In the genomic region with DNA sequence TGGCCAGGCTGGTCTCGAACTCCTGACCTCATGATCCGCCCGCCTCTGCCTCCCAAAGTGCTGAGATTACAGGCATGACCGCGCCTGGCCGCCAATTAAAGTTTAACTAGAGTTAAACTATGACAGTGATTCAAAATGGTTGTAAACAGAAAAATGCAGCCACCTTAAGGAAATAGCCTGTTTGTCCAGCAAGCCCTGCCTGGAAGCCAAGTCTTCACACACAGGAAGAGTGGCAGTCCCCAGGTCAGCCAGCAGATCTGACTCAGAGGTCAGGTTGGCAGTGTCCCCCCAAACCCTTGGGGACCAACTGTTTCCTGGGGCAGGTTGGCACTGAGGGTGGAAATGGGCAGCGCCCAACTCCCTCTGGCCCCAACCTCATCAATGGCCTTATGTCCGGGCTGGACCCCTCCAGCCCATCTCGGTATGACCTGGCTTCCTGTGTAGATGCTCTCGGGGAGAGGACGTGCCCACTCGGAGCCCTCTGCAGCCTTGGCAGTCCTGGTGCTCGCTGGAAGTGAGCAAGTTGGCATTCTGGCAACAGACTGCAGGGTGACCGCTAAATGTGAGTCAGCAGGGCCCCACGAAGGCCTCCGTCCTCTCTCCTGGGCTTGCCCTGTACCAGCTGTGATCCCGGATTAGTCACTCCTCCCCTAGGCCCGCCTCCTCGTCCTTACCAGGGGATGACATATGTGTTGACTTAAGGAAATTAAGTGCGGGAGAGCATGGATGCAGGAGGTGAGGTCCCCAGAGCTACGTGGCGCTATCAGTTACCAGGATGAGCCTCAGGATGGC, we compare ENCODE assay signal across 1 cellular context.
TF ChIP-seq lines count a peak whose summit lies in the region.

No MANE protein-coding gene starts in this region.

TF ChIP-seq in HepG2, 621 proteins besides CTCF, POLR2A, EP300 and RAD21 (continued from another document and continues in another):
- TF ChIP-seq ZNF747 (CRISPR knock-in tag; IDR thresholded peaks at IDR 0.05; ENCODE audit: borderline replicate concordance): no peak
- TF ChIP-seq, protein P1, sequence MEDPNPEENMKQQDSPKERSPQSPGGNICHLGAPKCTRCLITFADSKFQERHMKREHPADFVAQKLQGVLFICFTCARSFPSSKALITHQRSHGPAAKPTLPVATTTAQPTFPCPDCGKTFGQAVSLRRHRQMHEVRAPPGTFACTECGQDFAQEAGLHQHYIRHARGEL (CRISPR knock-in tag; IDR thresholded peaks at IDR 0.05): 0 out of 2 replicates have a peak, but pooled peaks have one; percentile 61
- TF ChIP-seq ZNF44 (CRISPR knock-in tag; IDR thresholded peaks at IDR 0.05): no peak; the same call in 1 of the 2 replicates
- TF ChIP-seq, protein P2, sequence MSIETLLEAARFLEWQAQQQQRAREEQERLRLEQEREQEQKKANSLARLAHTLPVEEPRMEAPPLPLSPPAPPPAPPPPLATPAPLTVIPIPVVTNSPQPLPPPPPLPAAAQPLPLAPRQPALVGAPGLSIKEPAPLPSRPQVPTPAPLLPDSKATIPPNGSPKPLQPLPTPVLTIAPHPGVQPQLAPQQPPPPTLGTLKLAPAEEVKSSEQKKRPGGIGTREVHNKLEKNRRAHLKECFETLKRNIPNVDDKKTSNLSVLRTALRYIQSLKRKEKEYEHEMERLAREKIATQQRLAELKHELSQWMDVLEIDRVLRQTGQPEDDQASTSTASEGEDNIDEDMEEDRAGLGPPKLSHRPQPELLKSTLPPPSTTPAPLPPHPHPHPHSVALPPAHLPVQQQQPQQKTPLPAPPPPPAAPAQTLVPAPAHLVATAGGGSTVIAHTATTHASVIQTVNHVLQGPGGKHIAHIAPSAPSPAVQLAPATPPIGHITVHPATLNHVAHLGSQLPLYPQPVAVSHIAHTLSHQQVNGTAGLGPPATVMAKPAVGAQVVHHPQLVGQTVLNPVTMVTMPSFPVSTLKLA (IDR thresholded peaks at IDR 0.05): peak; percentile 28; the same call in 1 of the 2 replicates
- TF ChIP-seq, protein P3, sequence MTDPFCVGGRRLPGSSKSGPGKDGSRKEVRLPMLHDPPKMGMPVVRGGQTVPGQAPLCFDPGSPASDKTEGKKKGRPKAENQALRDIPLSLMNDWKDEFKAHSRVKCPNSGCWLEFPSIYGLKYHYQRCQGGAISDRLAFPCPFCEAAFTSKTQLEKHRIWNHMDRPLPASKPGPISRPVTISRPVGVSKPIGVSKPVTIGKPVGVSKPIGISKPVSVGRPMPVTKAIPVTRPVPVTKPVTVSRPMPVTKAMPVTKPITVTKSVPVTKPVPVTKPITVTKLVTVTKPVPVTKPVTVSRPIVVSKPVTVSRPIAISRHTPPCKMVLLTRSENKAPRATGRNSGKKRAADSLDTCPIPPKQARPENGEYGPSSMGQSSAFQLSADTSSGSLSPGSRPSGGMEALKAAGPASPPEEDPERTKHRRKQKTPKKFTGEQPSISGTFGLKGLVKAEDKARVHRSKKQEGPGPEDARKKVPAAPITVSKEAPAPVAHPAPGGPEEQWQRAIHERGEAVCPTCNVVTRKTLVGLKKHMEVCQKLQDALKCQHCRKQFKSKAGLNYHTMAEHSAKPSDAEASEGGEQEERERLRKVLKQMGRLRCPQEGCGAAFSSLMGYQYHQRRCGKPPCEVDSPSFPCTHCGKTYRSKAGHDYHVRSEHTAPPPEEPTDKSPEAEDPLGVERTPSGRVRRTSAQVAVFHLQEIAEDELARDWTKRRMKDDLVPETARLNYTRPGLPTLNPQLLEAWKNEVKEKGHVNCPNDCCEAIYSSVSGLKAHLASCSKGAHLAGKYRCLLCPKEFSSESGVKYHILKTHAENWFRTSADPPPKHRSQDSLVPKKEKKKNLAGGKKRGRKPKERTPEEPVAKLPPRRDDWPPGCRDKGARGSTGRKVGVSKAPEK (CRISPR knock-in tag; IDR thresholded peaks at IDR 0.05; ENCODE audit: borderline replicate concordance): 0 out of 2 replicates have a peak, but pooled peaks have one; percentile 34
- no peak; the same call in 1 of the 2 replicates for TF ChIP-seq ZSCAN31 (CRISPR knock-in tag; IDR thresholded peaks at IDR 0.05; ENCODE audit: low read depth)
- TF ChIP-seq SIN3A (IDR thresholded peaks at IDR 0.05; ENCODE audit: borderline replicate concordance, low read depth, low read length): peak; percentile 59; the same call in 1 of the 2 replicates
- TF ChIP-seq CCDC6 (CRISPR knock-in tag; IDR thresholded peaks at IDR 0.05): peak; percentile 21; the same call in 1 of the 2 replicates
- peak; percentile 83; the same call in 1 of the 3 replicates for TF ChIP-seq MXI1 (IDR thresholded peaks at IDR 0.05; ENCODE audit: borderline replicate concordance, low read depth, low read length)
- peak; percentile 41; the same call in 1 of the 2 replicates for TF ChIP-seq MEIS1 (CRISPR knock-in tag; IDR thresholded peaks at IDR 0.05; ENCODE audit: borderline replicate concordance)
- no peak for TF ChIP-seq SOX6 (IDR thresholded peaks at IDR 0.05)
- TF ChIP-seq SOX6 (CRISPR knock-in tag; IDR thresholded peaks at IDR 0.05): peak; percentile 7; the same call in 1 of the 2 replicates
- TF ChIP-seq ZNF468 (CRISPR knock-in tag; IDR thresholded peaks at IDR 0.05): 0 out of 2 replicates have a peak, but pooled peaks have one; percentile 25
- no peak for TF ChIP-seq ZKSCAN1 (IDR thresholded peaks at IDR 0.05; ENCODE audit: low read length)
- peak; percentile 4; the same call in 1 of the 2 replicates for TF ChIP-seq MTA1 (CRISPR knock-in tag; IDR thresholded peaks at IDR 0.05; ENCODE audit: borderline replicate concordance)
- TF ChIP-seq RFXAP (CRISPR knock-in tag; IDR thresholded peaks at IDR 0.05; ENCODE audit: borderline replicate concordance): peak; percentile 32; the same call in 1 of the 2 replicates
- TF ChIP-seq ZKSCAN5 (CRISPR knock-in tag; IDR thresholded peaks at IDR 0.05): peak; percentile 74; the same call in 1 of the 2 replicates
- peak; percentile 71; the same call in 1 of the 2 replicates for TF ChIP-seq ZNF816 (CRISPR knock-in tag; IDR thresholded peaks at IDR 0.05; ENCODE audit: borderline replicate concordance)
- TF ChIP-seq KMT2B (CRISPR knock-in tag; IDR thresholded peaks at IDR 0.05): peak; percentile 76; the same call in 1 of the 2 replicates
- peak; percentile 99 for TF ChIP-seq HNRNPL (IDR thresholded peaks at IDR 0.05; ENCODE audit: low read depth, low read length)
- peak; percentile 19; the same call in 1 of the 2 replicates for TF ChIP-seq ZBTB8A (CRISPR knock-in tag; IDR thresholded peaks at IDR 0.05; ENCODE audit: borderline replicate concordance, low read depth)
- TF ChIP-seq PAWR (CRISPR knock-in tag; IDR thresholded peaks at IDR 0.05; ENCODE audit: borderline replicate concordance): peak; percentile 20; the same call in 1 of the 2 replicates
- TF ChIP-seq ZNF572 (CRISPR knock-in tag; IDR thresholded peaks at IDR 0.05): peak; percentile 54; the same call in 1 of the 2 replicates
- peak; percentile 84 for TF ChIP-seq ZNF501 (CRISPR knock-in tag; IDR thresholded peaks at IDR 0.05)
- TF ChIP-seq HDAC6 (IDR thresholded peaks at IDR 0.05; ENCODE audit: low read depth, low read length): no peak
- TF ChIP-seq, protein P4, sequence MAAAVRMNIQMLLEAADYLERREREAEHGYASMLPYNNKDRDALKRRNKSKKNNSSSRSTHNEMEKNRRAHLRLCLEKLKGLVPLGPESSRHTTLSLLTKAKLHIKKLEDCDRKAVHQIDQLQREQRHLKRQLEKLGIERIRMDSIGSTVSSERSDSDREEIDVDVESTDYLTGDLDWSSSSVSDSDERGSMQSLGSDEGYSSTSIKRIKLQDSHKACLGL (CRISPR knock-in tag; IDR thresholded peaks at IDR 0.05): 0 out of 2 replicates have a peak, but pooled peaks have one; percentile 53
- TF ChIP-seq SMARCE1 (IDR thresholded peaks at IDR 0.05; ENCODE audit: borderline replicate concordance): no peak
- TF ChIP-seq GATAD1 (CRISPR knock-in tag; IDR thresholded peaks at IDR 0.05): peak; percentile 23; the same call in 1 of the 2 replicates
- TF ChIP-seq ARID2 (CRISPR knock-in tag; IDR thresholded peaks at IDR 0.05; ENCODE audit: borderline replicate concordance): 0 out of 2 replicates have a peak, but pooled peaks have one; percentile 29
- TF ChIP-seq, protein P5, sequence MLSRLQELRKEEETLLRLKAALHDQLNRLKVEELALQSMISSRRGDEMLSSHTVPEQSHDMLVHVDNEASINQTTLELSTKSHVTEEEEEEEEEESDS (CRISPR knock-in tag; IDR thresholded peaks at IDR 0.05; ENCODE audit: borderline replicate concordance): no peak
- TF ChIP-seq, protein P6, sequence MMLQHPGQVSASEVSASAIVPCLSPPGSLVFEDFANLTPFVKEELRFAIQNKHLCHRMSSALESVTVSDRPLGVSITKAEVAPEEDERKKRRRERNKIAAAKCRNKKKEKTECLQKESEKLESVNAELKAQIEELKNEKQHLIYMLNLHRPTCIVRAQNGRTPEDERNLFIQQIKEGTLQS (CRISPR knock-in tag; IDR thresholded peaks at IDR 0.05): peak; percentile 81
- TF ChIP-seq, protein P7, sequence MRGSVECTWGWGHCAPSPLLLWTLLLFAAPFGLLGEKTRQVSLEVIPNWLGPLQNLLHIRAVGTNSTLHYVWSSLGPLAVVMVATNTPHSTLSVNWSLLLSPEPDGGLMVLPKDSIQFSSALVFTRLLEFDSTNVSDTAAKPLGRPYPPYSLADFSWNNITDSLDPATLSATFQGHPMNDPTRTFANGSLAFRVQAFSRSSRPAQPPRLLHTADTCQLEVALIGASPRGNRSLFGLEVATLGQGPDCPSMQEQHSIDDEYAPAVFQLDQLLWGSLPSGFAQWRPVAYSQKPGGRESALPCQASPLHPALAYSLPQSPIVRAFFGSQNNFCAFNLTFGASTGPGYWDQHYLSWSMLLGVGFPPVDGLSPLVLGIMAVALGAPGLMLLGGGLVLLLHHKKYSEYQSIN (CRISPR knock-in tag; IDR thresholded peaks at IDR 0.05; ENCODE audit: borderline replicate concordance): no peak
- 0 out of 2 replicates have a peak, but pooled peaks have one; percentile 14 for TF ChIP-seq ZBTB7B (CRISPR knock-in tag; IDR thresholded peaks at IDR 0.05)
- TF ChIP-seq, protein P8, sequence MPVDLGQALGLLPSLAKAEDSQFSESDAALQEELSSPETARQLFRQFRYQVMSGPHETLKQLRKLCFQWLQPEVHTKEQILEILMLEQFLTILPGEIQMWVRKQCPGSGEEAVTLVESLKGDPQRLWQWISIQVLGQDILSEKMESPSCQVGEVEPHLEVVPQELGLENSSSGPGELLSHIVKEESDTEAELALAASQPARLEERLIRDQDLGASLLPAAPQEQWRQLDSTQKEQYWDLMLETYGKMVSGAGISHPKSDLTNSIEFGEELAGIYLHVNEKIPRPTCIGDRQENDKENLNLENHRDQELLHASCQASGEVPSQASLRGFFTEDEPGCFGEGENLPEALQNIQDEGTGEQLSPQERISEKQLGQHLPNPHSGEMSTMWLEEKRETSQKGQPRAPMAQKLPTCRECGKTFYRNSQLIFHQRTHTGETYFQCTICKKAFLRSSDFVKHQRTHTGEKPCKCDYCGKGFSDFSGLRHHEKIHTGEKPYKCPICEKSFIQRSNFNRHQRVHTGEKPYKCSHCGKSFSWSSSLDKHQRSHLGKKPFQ (CRISPR knock-in tag; IDR thresholded peaks at IDR 0.05; ENCODE audit: insufficient replicate concordance): peak; percentile 2
- TF ChIP-seq STAG1 (CRISPR knock-in tag; IDR thresholded peaks at IDR 0.05): 0 out of 2 replicates have a peak, but pooled peaks have one; percentile 2
- TF ChIP-seq, protein P9, sequence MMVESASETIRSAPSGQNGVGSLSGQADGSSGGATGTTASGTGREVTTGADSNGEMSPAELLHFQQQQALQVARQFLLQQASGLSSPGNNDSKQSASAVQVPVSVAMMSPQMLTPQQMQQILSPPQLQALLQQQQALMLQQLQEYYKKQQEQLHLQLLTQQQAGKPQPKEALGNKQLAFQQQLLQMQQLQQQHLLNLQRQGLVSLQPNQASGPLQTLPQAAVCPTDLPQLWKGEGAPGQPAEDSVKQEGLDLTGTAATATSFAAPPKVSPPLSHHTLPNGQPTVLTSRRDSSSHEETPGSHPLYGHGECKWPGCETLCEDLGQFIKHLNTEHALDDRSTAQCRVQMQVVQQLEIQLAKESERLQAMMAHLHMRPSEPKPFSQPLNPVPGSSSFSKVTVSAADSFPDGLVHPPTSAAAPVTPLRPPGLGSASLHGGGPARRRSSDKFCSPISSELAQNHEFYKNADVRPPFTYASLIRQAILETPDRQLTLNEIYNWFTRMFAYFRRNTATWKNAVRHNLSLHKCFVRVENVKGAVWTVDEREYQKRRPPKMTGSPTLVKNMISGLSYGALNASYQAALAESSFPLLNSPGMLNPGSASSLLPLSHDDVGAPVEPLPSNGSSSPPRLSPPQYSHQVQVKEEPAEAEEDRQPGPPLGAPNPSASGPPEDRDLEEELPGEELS (CRISPR knock-in tag; IDR thresholded peaks at IDR 0.05): 0 out of 2 replicates have a peak, but pooled peaks have one; percentile 12
- peak; percentile 55; the same call in 1 of the 2 replicates for TF ChIP-seq MIER3 (CRISPR knock-in tag; IDR thresholded peaks at IDR 0.05; ENCODE audit: borderline replicate concordance)
- TF ChIP-seq RCOR2 (CRISPR knock-in tag; IDR thresholded peaks at IDR 0.05): peak; percentile 62; the same call in 1 of the 2 replicates
- TF ChIP-seq NFE2L1 (CRISPR knock-in tag; IDR thresholded peaks at IDR 0.05; ENCODE audit: borderline replicate concordance): no peak
- 0 out of 2 replicates have a peak, but pooled peaks have one; percentile 22 for TF ChIP-seq DNMT3B (CRISPR knock-in tag; conservative IDR thresholded peaks at IDR 0.05)
- peak; percentile 65; the same call in 1 of the 2 replicates for TF ChIP-seq NR1H2 (CRISPR knock-in tag; IDR thresholded peaks at IDR 0.05; ENCODE audit: borderline replicate concordance, low read depth)
- peak; percentile 64 for TF ChIP-seq TEAD3 (CRISPR knock-in tag; optimal IDR thresholded peaks at IDR 0.05; ENCODE audit: borderline replicate concordance)
- TF ChIP-seq RXRB (CRISPR knock-in tag; IDR thresholded peaks at IDR 0.05; ENCODE audit: borderline replicate concordance): peak; percentile 18; the same call in 1 of the 2 replicates
- TF ChIP-seq MIXL1 (CRISPR knock-in tag; IDR thresholded peaks at IDR 0.05): peak; percentile 64; the same call in 1 of the 2 replicates
- peak; percentile 81 for TF ChIP-seq MEF2D (CRISPR knock-in tag; IDR thresholded peaks at IDR 0.05)
- peak; percentile 72; the same call in 1 of the 2 replicates for TF ChIP-seq YEATS4 (CRISPR knock-in tag; IDR thresholded peaks at IDR 0.05; ENCODE audit: borderline replicate concordance)
- peak; percentile 34; the same call in 1 of the 2 replicates for TF ChIP-seq SP4 (CRISPR knock-in tag; IDR thresholded peaks at IDR 0.05)
- 0 out of 2 replicates have a peak, but pooled peaks have one; percentile 23 for TF ChIP-seq BHLHE40 (IDR thresholded peaks at IDR 0.05; ENCODE audit: low read length)
- no peak for TF ChIP-seq FOXP1 (IDR thresholded peaks at IDR 0.05)
- peak; percentile 57; the same call in 1 of the 2 replicates for TF ChIP-seq FOXP1 (CRISPR knock-in tag; IDR thresholded peaks at IDR 0.05)
- TF ChIP-seq ZNF331 (CRISPR knock-in tag; IDR thresholded peaks at IDR 0.05): peak; percentile 45
- TF ChIP-seq RARA (CRISPR knock-in tag; IDR thresholded peaks at IDR 0.05): 0 out of 2 replicates have a peak, but pooled peaks have one; percentile 34
